ENCODE assay signal across 27 cellular contexts in the genomic region with DNA sequence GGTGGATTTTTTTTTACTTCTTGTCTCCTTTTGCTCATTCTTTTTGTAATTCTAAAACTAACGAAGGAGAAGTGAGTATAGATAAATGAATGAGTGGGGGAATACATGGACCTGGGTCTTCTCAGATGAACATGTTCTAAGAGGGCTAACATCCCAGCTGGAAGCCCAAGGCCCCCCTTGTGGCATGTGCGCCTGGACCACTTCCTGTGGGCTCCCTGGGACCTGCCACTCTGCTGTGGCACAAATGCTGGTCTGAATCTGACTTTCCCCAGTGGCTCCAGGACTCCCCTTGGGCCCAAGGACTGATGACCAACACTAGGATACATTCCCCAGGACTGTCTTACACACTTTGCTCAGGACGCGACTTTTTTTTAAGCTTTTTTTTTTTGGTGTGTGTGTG. TPM values are rescaled to one million over a fixed set of nuclear protein-coding genes. Genes with fewer than 3 reads are reported as not detected.
"Had no signal": no experiment of that assay in that cellular context is flagged by ENCODE, and none has a peak within 500 bp of the region (broad histone marks: within the 10 kb centered on the region; RNA-seq: fewer than 3 reads in every experiment).

No MANE protein-coding gene starts in this region.

- H3K4me1 ChIP-seq: stomach, suprapubic skin, testis, thyroid gland, tibial artery, tibial nerve, transverse colon, upper lobe of left lung, upper lobe of right lung, uterus, vagina had no signal

- H3K36me3 ChIP-seq: stomach, suprapubic skin, thoracic aorta, thyroid gland, tibial artery, tibial nerve, transverse colon, upper lobe of left lung, upper lobe of right lung, uterus, vagina had no signal

- H3K4me3 ChIP-seq: stomach, suprapubic skin, testis, thoracic aorta, thyroid gland, tibial artery, tibial nerve, transverse colon, upper lobe of left lung, upper lobe of right lung, uterus, vagina had no signal

- ATAC-seq: stimulated activated effector memory CD8-positive, alpha-beta T cell treated with anti-CD3 and anti-CD28 coated beads, Interleukin-12 subunit alpha, Interleukin-12 subunit beta, amount 100 ng/mL, for 72 hours; stimulated activated memory B cell treated with anti-CD40 and anti-IgM and Interleukin-4, amounts not matched to agents 10 μg/mL and 1 μg/mL and 100 μg/mL, for 72 hours; stimulated activated naive B cell treated with anti-CD40 and anti-IgM and Interleukin-4, amounts not matched to agents 10 μg/mL and 1 μg/mL and 100 μg/mL, for 72 hours; stimulated activated naive CD8-positive, alpha-beta T cell treated with anti-CD3 and anti-CD28 coated beads, Interleukin-15, amount 100 ng/mL, for 72 hours; stimulated activated naive CD8-positive, alpha-beta T cell treated with anti-CD3 and anti-CD28 coated beads, Interleukin-15, Interleukin-2, amounts not matched to agents 100 U/mL and 50 U/mL, for 24 hours; upper lobe of right lung had no signal

- H3K27ac ChIP-seq: stomach, suprapubic skin, testis, thoracic aorta, thyroid gland, tibial artery, tibial nerve, transverse colon, upper lobe of left lung, upper lobe of right lung, uterus, vagina had no signal

- DNase-seq: stimulated activated CD4-positive, alpha-beta T cell treated with anti-CD3 and anti-CD28 coated beads, Interleukin-2, amount 100 ng/mL, for 48 hours; stimulated activated CD4-positive, alpha-beta T cell treated with anti-CD3 and anti-CD28 coated beads, Interleukin-4, amount 100 ng/mL, for 1 hour; stimulated activated CD4-positive, alpha-beta T cell treated with anti-CD3 and anti-CD28 coated beads, Interleukin-4, amount 100 ng/mL, for 24 hours; stimulated activated CD4-positive, alpha-beta T cell treated with anti-CD3 and anti-CD28 coated beads, Interleukin-4, amount 100 ng/mL, for 4 hours; stimulated activated CD8-positive, alpha-beta memory T cell treated with anti-CD3 and anti-CD28 coated beads, Interleukin-4, amount 100 ng/mL, for 48 hours; stimulated activated naive B cell treated with anti-CD40 and anti-IgM and Interleukin-4, amounts not matched to agents 10 μg/mL and 1 μg/mL and 100 μg/mL, for 72 hours; stimulated activated naive CD4-positive, alpha-beta T cell; stimulated activated naive CD4-positive, alpha-beta T cell treated with Interleukin-2 at 50 U/mL for 16 hours; stimulated activated naive CD8-positive, alpha-beta T cell treated with anti-CD3 and anti-CD28 coated beads, Interleukin-15, amount 100 ng/mL, for 72 hours; stimulated activated naive CD8-positive, alpha-beta T cell treated with anti-CD3 and anti-CD28 coated beads, Interleukin-15, Interleukin-2, amounts not matched to agents 100 U/mL and 50 U/mL, for 24 hours; stomach; substantia nigra; testis; thyroid gland; tibial artery; transverse colon; trophoblast cell; upper lobe of left lung; uterus had no signal

- H3K27me3 ChIP-seq: testis, thyroid gland, upper lobe of left lung had no signal

- H3K9me3 ChIP-seq: stomach, suprapubic skin, testis, thoracic aorta, thyroid gland, tibial artery, tibial nerve, transverse colon, upper lobe of left lung, upper lobe of right lung, uterus, vagina had no signal

RNA-seq across cellular contexts. Expression of gene ALX4, which starts 32.7 kb away (rescaled TPM):
- total RNA-seq: stomach, thoracic aorta, transverse colon, upper lobe of left lung, upper lobe of right lung, ureter, vagina had no signal
